1 cellular context compared by ENCODE assay signal in the genomic region with DNA sequence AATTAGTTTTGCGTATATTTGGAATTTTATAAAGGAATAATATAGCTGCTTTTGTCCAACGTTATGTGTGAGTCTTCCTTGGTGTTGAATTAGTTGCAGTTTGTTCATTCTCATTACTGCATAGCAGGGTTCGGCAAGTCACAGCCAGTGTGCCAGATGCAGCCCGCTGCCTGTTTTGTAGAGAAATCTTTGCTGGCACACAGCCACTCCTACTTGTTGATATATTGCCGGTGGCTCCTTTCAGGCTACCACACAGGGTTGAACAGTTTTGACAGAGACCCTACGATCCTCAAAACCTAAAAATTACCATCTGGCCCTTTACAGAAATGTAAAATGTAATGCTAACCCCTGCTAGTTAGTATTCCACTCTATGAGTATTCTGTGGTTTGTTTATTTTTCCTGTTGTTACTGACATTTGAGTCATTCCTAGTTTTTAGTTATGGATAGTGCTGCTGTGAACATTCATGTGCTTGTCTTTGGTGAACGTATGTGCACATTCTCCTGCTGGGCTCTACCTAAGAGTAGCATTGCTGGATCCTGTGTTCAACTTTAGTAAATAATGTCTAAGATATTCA.
TF ChIP-seq lines count a peak whose summit lies in the region.

No MANE protein-coding gene starts in this region.

TF ChIP-seq in GM23338, 12 proteins besides CTCF, POLR2A, EP300 and RAD21:
- TF ChIP-seq, protein P1, sequence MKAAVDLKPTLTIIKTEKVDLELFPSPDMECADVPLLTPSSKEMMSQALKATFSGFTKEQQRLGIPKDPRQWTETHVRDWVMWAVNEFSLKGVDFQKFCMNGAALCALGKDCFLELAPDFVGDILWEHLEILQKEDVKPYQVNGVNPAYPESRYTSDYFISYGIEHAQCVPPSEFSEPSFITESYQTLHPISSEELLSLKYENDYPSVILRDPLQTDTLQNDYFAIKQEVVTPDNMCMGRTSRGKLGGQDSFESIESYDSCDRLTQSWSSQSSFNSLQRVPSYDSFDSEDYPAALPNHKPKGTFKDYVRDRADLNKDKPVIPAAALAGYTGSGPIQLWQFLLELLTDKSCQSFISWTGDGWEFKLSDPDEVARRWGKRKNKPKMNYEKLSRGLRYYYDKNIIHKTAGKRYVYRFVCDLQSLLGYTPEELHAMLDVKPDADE (IDR thresholded peaks at IDR 0.05), result no peak
- no peak for TF ChIP-seq STAT1 (IDR thresholded peaks at IDR 0.05; ENCODE audit: unreplicated experiment)
- no peak for TF ChIP-seq CREB1 (CRISPR knock-in tag; IDR thresholded peaks at IDR 0.05; ENCODE audit: low read depth)
- TF ChIP-seq EZH2phosphoT487 (IDR thresholded peaks at IDR 0.05; ENCODE audit: unreplicated experiment), result no peak
TF ChIP-seq in GM23338: peak in this region for 0.
